8 cellular contexts compared by ENCODE assay signal in the genomic region with DNA sequence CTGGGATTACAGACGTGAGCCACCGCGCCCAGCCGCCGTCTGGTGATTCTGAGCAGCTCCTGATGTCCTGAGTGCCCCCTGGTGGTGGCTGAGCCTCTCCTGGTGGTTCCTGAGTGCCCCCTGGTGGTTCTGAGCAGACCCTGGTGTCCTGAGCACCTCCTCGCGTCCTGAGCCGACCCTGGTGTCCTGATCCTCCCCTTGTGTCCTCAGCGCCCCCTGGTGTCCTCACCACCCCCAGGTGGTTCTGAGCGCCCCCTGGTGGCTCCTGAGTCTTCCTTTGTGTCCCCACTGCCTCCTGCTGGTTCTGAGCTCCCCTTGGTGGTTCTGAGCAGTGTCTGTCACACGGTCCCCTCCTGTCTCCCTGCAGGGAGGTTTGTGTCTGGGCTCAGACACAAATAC.
DNase-seq lines count a peak whose midpoint lies in the region; ATAC-seq and TF ChIP-seq lines count a peak whose summit lies in the region.

No MANE protein-coding gene starts in this region.

- no peak for TF ChIP-seq EP300 in transverse colon (IDR thresholded peaks at IDR 0.05; ENCODE audit: low read depth)

- no peak overlapping the region for H3K4me3 Mint-ChIP-seq in activated B cell treated with CpG ODN at 0.5 μM for 24 hours
- H3K4me3 Mint-ChIP-seq in type B pancreatic cell, result no peak overlapping the region

- intact Hi-C loops in activated B cell treated with CpG ODN at 0.5 μM for 24 hours (cut with micrococcal nuclease) (no loop called here), transverse colon (cut with DNase I; ENCODE audit: low total_unique reads) (no loop called here)

- no peak overlapping the region for H3K4me3 ChIP-seq in foreskin fibroblast (ENCODE audit: low read depth in 1 of 2, low read length in 2 of 2)
- no peak overlapping the region for H3K4me3 ChIP-seq in transverse colon

- peak; percentile 27 for DNase-seq in NCI-H1694 (lab: John Stamatoyannopoulos, UW)
- DNase-seq in NCI-H1694 treated with DMSO at 0.1 percent for 48 hours (lab: John Stamatoyannopoulos, UW), result no peak
- DNase-seq in activated B cell treated with CpG ODN at 0.5 μM for 24 hours, result peak; percentile 37
- no peak for DNase-seq in foreskin fibroblast
- DNase-seq in transverse colon, result peak; percentile 66
- DNase-seq in ecto neural progenitor cell (ENCODE audit: low spot score), result no peak
- DNase-seq in type B pancreatic cell (ENCODE audit: extremely low spot score, unreplicated experiment), result no peak

- H3K27ac Mint-ChIP-seq in activated B cell treated with CpG ODN at 0.5 μM for 24 hours (no peak overlapping the region), type B pancreatic cell (no peak overlapping the region)

- no peak for TF ChIP-seq POLR2A in transverse colon (IDR thresholded peaks at IDR 0.05)

- H3K27ac ChIP-seq in transverse colon, result no peak overlapping the region

- H3K4me1 Mint-ChIP-seq in activated B cell treated with CpG ODN at 0.5 μM for 24 hours (peaks cover 12% of the 10 kb centered on the region), type B pancreatic cell (ENCODE audit: unreplicated experiment) (no peaks in the 10 kb centered on the region)

- H3K9me3 Mint-ChIP-seq in activated B cell treated with CpG ODN at 0.5 μM for 24 hours (no peaks in the 10 kb centered on the region), type B pancreatic cell (peaks cover 6% of the 10 kb centered on the region)

- H3K9me3 ChIP-seq in transverse colon, result no peaks in the 10 kb centered on the region

- no peak for TF ChIP-seq CTCF in activated B cell treated with CpG ODN at 0.5 μM for 24 hours (IDR thresholded peaks at IDR 0.05)
- peak; percentile 21 for TF ChIP-seq CTCF in foreskin fibroblast (IDR thresholded peaks at IDR 0.05; ENCODE audit: low read depth, low read length)
- peak in 2 of 5 experiments; percentile 35 to 40 for TF ChIP-seq CTCF in transverse colon (IDR thresholded peaks at IDR 0.05)
- no peak for TF ChIP-seq CTCF in type B pancreatic cell (conservative IDR thresholded peaks at IDR 0.05)

- peak; percentile 50 for ATAC-seq in HG03196 (IDR thresholded peaks at IDR 0.05; ENCODE audit: unreplicated experiment)
- ATAC-seq in activated B cell treated with CpG ODN at 0.5 μM for 24 hours (ENCODE audit: low read depth), result peak; percentile 67

- no peaks in the 10 kb centered on the region for H3K27me3 Mint-ChIP-seq in activated B cell treated with CpG ODN at 0.5 μM for 24 hours
- no peaks in the 10 kb centered on the region for H3K27me3 Mint-ChIP-seq in type B pancreatic cell

- H3K36me3 Mint-ChIP-seq in activated B cell treated with CpG ODN at 0.5 μM for 24 hours (ENCODE audit: low read depth), result no peaks in the 10 kb centered on the region
- no peaks in the 10 kb centered on the region for H3K36me3 Mint-ChIP-seq in type B pancreatic cell

- H3K27me3 ChIP-seq in transverse colon, result no peaks in the 10 kb centered on the region

- CTCF ChIA-PET in activated B cell treated with CpG ODN at 0.5 μM for 24 hours (lab: Charles Lee), result interaction anchor here (0.8 to 3.7 kb wide), 16 partner anchors 9 to 323 kb away, joined by 3 to 61 read pairs (median 4); no protein-coding TSS in a partner anchor

- POLR2A ChIA-PET in activated B cell treated with CpG ODN at 0.5 μM for 24 hours (lab: Charles Lee), result interaction anchor here (0.6 to 1.8 kb wide), 4 partner anchors 14 to 292 kb away, joined by 3 to 7 read pairs (median 4); no protein-coding TSS in a partner anchor

- in situ Hi-C loops in transverse colon (cut with MboI; ENCODE audit: low pct_ligation_motif_present in 1 of 4, low pct_unique_long_range_greater_than_20kb in 1 of 4, low sequenced_read_pairs in 3 of 4), result no loop called here

- 75 to 77% methylated on average over 2 to 11 of the region's 11 CpGs for WGBS in transverse colon (ENCODE audit: low coverage in 1 of 2), 2 donors

- peaks cover 0 to 4% (median 0%) of the 10 kb centered on the region in 4 donors for H3K4me1 ChIP-seq in transverse colon

- no peaks in the 10 kb centered on the region for H3K36me3 ChIP-seq in transverse colon

Comparison
In these comparisons a context has a peak if more than half of its experiments do, and no peak if none do; other contexts are left out.
1. DNase-seq: peak in NCI-H1694 (single experiment), activated B cell treated with CpG ODN at 0.5 μM for 24 hours (single experiment) and transverse colon (single experiment); none in NCI-H1694 treated with DMSO at 0.1 percent for 48 hours (single experiment), foreskin fibroblast (0 of 2), ecto neural progenitor cell (single experiment) and type B pancreatic cell (single experiment).